In the genomic region with DNA sequence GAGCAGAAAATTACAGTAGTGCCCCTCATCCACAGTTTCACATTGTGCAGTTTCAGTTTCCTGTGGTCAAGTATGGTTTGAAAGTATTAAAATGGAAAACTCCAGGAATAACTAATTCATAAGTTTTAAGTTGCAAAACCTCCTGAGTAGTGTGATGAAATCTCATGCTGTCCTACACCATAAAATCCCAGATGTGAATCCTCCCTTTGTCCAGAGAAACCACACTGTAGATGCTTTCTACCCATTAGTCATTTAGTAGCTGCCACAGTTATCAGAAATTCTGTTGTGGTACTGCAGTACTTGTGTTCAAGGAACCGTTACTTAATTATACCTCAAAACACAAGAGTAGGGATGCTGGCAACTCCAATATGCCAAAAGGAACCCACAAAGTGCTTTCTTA, we compare ENCODE assay signal across 21 cellular contexts.
A peak's percentile ranks its signal among the peaks of the same experiment; 100 is the strongest.
DNase-seq lines count a peak whose midpoint lies in the region; ATAC-seq and TF ChIP-seq lines count a peak whose summit lies in the region.
"Had no signal": no experiment of that assay in that cellular context is flagged by ENCODE, and none has a peak within 500 bp of the region (broad histone marks: within the 10 kb centered on the region; RNA-seq: fewer than 3 reads in every experiment).

No MANE protein-coding gene starts in this region.

- no peaks in the 10 kb centered on the region for H3K4me1 Mint-ChIP-seq in natural killer cell
- H3K4me1 Mint-ChIP-seq: activated naive CD8-positive, alpha-beta T cell treated with anti-CD3 and anti-CD28 coated beads, Interleukin-2, amount 50 U/mL, for 24 hours; memory B cell had no signal

- H2AFZ ChIP-seq in mesenchymal stem cell (ENCODE audit: low read depth, low read length) = no peak overlapping the region

- H3K27me3 ChIP-seq in mesenchymal stem cell (ENCODE audit: control insufficient read depth in 1 of 2, insufficient read depth in 1 of 2, low read length in 2 of 2) = no peaks in the 10 kb centered on the region
- H3K27me3 ChIP-seq: colonic mucosa, spleen had no signal

- TF ChIP-seq CTCF in choroid plexus epithelial cell (conservative IDR thresholded peaks at IDR 0.05; ENCODE audit: low read depth, low read length) (no peak), natural killer cell (IDR thresholded peaks at IDR 0.05) (no peak)

- peaks cover 6 to 8% of the 10 kb centered on the region in 2 donors for H3K9me3 Mint-ChIP-seq in natural killer cell
- H3K9me3 Mint-ChIP-seq: activated T-cell treated with anti-CD3 and anti-CD28 coated beads, Interleukin-2, amount 50 U/mL, for 24 hours had no signal

- no peak overlapping the region for H3K18ac ChIP-seq in mesenchymal stem cell (ENCODE audit: low read depth in 1 of 2, low read length in 2 of 2)

- no peaks in the 10 kb centered on the region for H3K27me3 Mint-ChIP-seq in natural killer cell (ENCODE audit: low read depth in 2 of 2)
- H3K27me3 Mint-ChIP-seq: activated T-cell treated with anti-CD3 and anti-CD28 coated beads, Interleukin-2, amount 50 U/mL, for 24 hours; memory B cell had no signal

- peak overlapping the region; percentile 19 for H3K9ac ChIP-seq in mesenchymal stem cell (ENCODE audit: low read length)

- DNase-seq in EL (peak; percentile 53), MV-4-11 (lab: John Stamatoyannopoulos, UW) (peak; percentile 90), choroid plexus epithelial cell (ENCODE audit: low read depth) (peak; percentile 90), mesenchymal stem cell (peak; percentile 66), natural killer cell (no peak), left colon (no peak)
- DNase-seq in activated CD4-positive, alpha-beta T cell treated with anti-CD3 and anti-CD28 coated beads, Interleukin-2, amount 50 U/mL, for 4 hours = no peak
- DNase-seq: activated CD4-positive, alpha-beta T cell treated with anti-CD3 and anti-CD28 coated beads for 48 hours; activated naive CD8-positive, alpha-beta T cell treated with anti-CD3 and anti-CD28 coated beads, Interleukin-2, amount 50 U/mL, for 24 hours; activated T-cell treated with anti-CD3 and anti-CD28 coated beads, Interleukin-2, amount 50 U/mL, for 24 hours; colonic mucosa; DMS53; erythroblast; NCI-H2029 treated with DMSO at 0.1 percent for 48 hours; NCI-H69; nucleus accumbens; spleen; T-helper 9 cell had no signal

- H3K27ac ChIP-seq in mesenchymal stem cell (ENCODE audit: low read length, poor library complexity, severe bottlenecking) = no peak overlapping the region
- H3K27ac ChIP-seq: colonic mucosa, spleen had no signal

- H2AK5ac ChIP-seq in mesenchymal stem cell (ENCODE audit: low read length, severe bottlenecking) = no peak overlapping the region

- no peaks in the 10 kb centered on the region for H3K36me3 Mint-ChIP-seq in natural killer cell
- H3K36me3 Mint-ChIP-seq: memory B cell had no signal

- H3K27ac Mint-ChIP-seq in natural killer cell = no peak overlapping the region
- H3K27ac Mint-ChIP-seq: activated naive CD8-positive, alpha-beta T cell treated with anti-CD3 and anti-CD28 coated beads, Interleukin-2, amount 50 U/mL, for 24 hours; activated T-cell treated with anti-CD3 and anti-CD28 coated beads, Interleukin-2, amount 50 U/mL, for 24 hours; memory B cell had no signal

- H3K9me3 ChIP-seq in mesenchymal stem cell (ENCODE audit: control insufficient read depth, low read length) = no peaks in the 10 kb centered on the region
- H3K9me3 ChIP-seq: colonic mucosa, spleen had no signal

- no peak overlapping the region for H3K4ac ChIP-seq in mesenchymal stem cell (ENCODE audit: low read depth in 1 of 2, low read length in 2 of 2)

- ATAC-seq in natural killer cell = no peak
- ATAC-seq in left colon = no peak
- ATAC-seq in GM21367 (IDR thresholded peaks at IDR 0.05; ENCODE audit: unreplicated experiment) = no peak
- ATAC-seq: activated naive CD8-positive, alpha-beta T cell treated with anti-CD3 and anti-CD28 coated beads, Interleukin-2, amount 50 U/mL, for 24 hours; Right ventricle myocardium inferior had no signal

- no peaks in the 10 kb centered on the region for H3K79me1 ChIP-seq in mesenchymal stem cell (replicated peaks; ENCODE audit: low read length, poor library complexity, severe bottlenecking)

- H3K14ac ChIP-seq in mesenchymal stem cell (ENCODE audit: low read length in 2 of 2) = no peak overlapping the region

- H2BK120ac ChIP-seq in mesenchymal stem cell (ENCODE audit: low read depth, low read length) = no peak overlapping the region

- no peak overlapping the region for H4K91ac ChIP-seq in mesenchymal stem cell (ENCODE audit: low read length)

- intact Hi-C loops in natural killer cell (cut with micrococcal nuclease) (no loop called here), left colon (cut with DNase I, micrococcal nuclease) (no loop called here)

- WGBS in mesenchymal stem cell = no CpG with 5 or more reads among the region's 1 CpG

- H2BK5ac ChIP-seq in mesenchymal stem cell (ENCODE audit: low read depth, low read length, poor library complexity, severe bottlenecking) = no peak overlapping the region

- H3K23ac ChIP-seq in mesenchymal stem cell (ENCODE audit: low read length in 2 of 2) = no peak overlapping the region

- H4K8ac ChIP-seq in mesenchymal stem cell (ENCODE audit: low read length) = no peak overlapping the region

- H3K4me3 Mint-ChIP-seq in natural killer cell = no peak overlapping the region
- H3K4me3 Mint-ChIP-seq: activated naive CD8-positive, alpha-beta T cell treated with anti-CD3 and anti-CD28 coated beads, Interleukin-2, amount 50 U/mL, for 24 hours; activated T-cell treated with anti-CD3 and anti-CD28 coated beads, Interleukin-2, amount 50 U/mL, for 24 hours; memory B cell had no signal

- H3K4me3 ChIP-seq in choroid plexus epithelial cell (ENCODE audit: low read depth, low read length) = no peak overlapping the region
- peak overlapping the region in 1 of 2 experiments; percentile 13 for H3K4me3 ChIP-seq in mesenchymal stem cell (ENCODE audit: insufficient read depth in 1 of 2, low read depth in 1 of 2, low read length in 2 of 2)
- H3K4me3 ChIP-seq: colonic mucosa, spleen had no signal

- no peaks in the 10 kb centered on the region for H3K36me3 ChIP-seq in mesenchymal stem cell (ENCODE audit: control insufficient read depth in 1 of 2, insufficient read depth in 2 of 2, low read depth in 1 of 2, low read length in 2 of 2)
- H3K36me3 ChIP-seq: colonic mucosa, spleen had no signal

- H2BK15ac ChIP-seq in mesenchymal stem cell (ENCODE audit: low read depth, poor library complexity, severe bottlenecking) = no peak overlapping the region

- H3K4me2 ChIP-seq in mesenchymal stem cell (ENCODE audit: low read length, poor library complexity, severe bottlenecking) = no peak overlapping the region

- no peaks in the 10 kb centered on the region for H3K4me1 ChIP-seq in mesenchymal stem cell (ENCODE audit: control insufficient read depth, insufficient read depth, low read depth, low read length)
- H3K4me1 ChIP-seq: colonic mucosa, spleen had no signal

- no peak overlapping the region for H2BK12ac ChIP-seq in mesenchymal stem cell (ENCODE audit: low read length in 2 of 2)

Comparison
In these comparisons a context has a peak if more than half of its experiments do, and no peak if none do; other contexts are left out.
1. DNase-seq: peak in EL (single experiment), MV-4-11 (single experiment), choroid plexus epithelial cell (single experiment) and mesenchymal stem cell (single experiment); none in natural killer cell (single experiment), left colon (0 of 2) and activated CD4-positive, alpha-beta T cell treated with anti-CD3 and anti-CD28 coated beads, Interleukin-2, amount 50 U/mL, for 4 hours (0 of 2).